Comparison of ENCODE assay signal across 28 cellular contexts in the genomic region with DNA sequence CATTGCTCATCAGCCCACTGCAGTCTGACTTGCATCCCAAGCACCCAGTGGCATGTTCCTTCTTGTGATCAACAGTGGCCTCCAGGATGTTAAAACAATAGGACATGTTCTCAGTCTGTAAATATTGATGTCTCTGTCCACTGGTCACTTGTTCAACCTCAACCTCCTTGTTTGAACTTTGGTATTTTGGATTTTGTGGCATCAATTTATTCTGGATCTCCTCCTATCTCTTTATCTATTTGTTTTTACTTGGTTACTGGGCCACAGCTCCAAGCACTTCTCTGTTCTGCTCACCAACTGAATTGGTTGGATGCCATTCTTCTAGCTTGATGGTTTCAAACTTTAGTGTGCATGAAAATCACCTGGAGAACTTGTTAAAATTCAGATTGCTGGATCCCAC.
DNase-seq lines count a peak whose midpoint lies in the region; ATAC-seq, FAIRE-seq and TF ChIP-seq lines count a peak whose summit lies in the region.
"Had no signal": no experiment of that assay in that cellular context is flagged by ENCODE, and none has a peak within 500 bp of the region (broad histone marks: within the 10 kb centered on the region; RNA-seq: fewer than 3 reads in every experiment).

No MANE protein-coding gene starts in this region.

- H3K4me3 ChIP-seq in liver (ENCODE audit: low read depth in 1 of 3, low read length in 3 of 3) (no peak overlapping the region), HepG2 (replicated peaks in 1 of 3; ENCODE audit: insufficient read depth in 1 of 3, low read depth in 2 of 3, low read length in 3 of 3) (no peak overlapping the region), epithelial cell of esophagus (ENCODE audit: low read length) (no peak overlapping the region), neural progenitor cell (no peak overlapping the region), right cardiac atrium (ENCODE audit: low read length) (no peak overlapping the region)
- H3K4me3 ChIP-seq: A549; BLaER1 treated with 17β-estradiol and CSF1 and Interleukin-3, amounts not matched to agents 10 nM and 100 nM; GM12878 had no signal

- in situ Hi-C loops in HepG2 (cut with HindIII; ENCODE audit: extremely low pct_ligation_motif_present, low pct_unique_long_range_greater_than_20kb): no loop called here

- peaks cover 4% of the 10 kb centered on the region for H3K9me3 Mint-ChIP-seq in neural progenitor cell
- H3K9me3 Mint-ChIP-seq: CD8-positive, alpha-beta T cell had no signal

- H3K79me2 ChIP-seq in HepG2 (ENCODE audit: insufficient read depth, low read length) (no peaks in the 10 kb centered on the region), neural progenitor cell (ENCODE audit: low read depth) (no peaks in the 10 kb centered on the region)

- H3K27me3 ChIP-seq in liver (ENCODE audit: control insufficient read depth in 4 of 4, insufficient read depth in 4 of 4, low read length in 3 of 4): no peaks in the 10 kb centered on the region
- H3K27me3 ChIP-seq in HepG2 (ENCODE audit: control insufficient read depth in 1 of 2, insufficient read depth in 2 of 2, low read length in 2 of 2): no peaks in the 10 kb centered on the region
- no peaks in the 10 kb centered on the region for H3K27me3 ChIP-seq in neural progenitor cell
- no peaks in the 10 kb centered on the region for H3K27me3 ChIP-seq in right cardiac atrium (ENCODE audit: control insufficient read depth, insufficient read depth)
- H3K27me3 ChIP-seq: BLaER1 treated with 17β-estradiol and CSF1 and Interleukin-3, amounts not matched to agents 10 nM and 100 nM had no signal

- H3K36me3 Mint-ChIP-seq in neural progenitor cell: no peaks in the 10 kb centered on the region
- H3K36me3 Mint-ChIP-seq: CD8-positive, alpha-beta T cell had no signal

- H3K4me3 Mint-ChIP-seq in neural progenitor cell: no peak overlapping the region
- H3K4me3 Mint-ChIP-seq: B cell; CD4-positive, alpha-beta T cell; CD8-positive, alpha-beta T cell had no signal

- no peaks in the 10 kb centered on the region for H3K4me1 Mint-ChIP-seq in neural progenitor cell
- H3K4me1 Mint-ChIP-seq: B cell had no signal

- no peak overlapping the region for H3K9ac ChIP-seq in liver (ENCODE audit: low read depth in 1 of 2, low read length in 2 of 2)
- H3K9ac ChIP-seq in HepG2 (ENCODE audit: insufficient read depth, low read depth, low read length): no peak overlapping the region
- H3K9ac ChIP-seq in neural progenitor cell: no peak overlapping the region
- H3K9ac ChIP-seq: BLaER1 treated with 17β-estradiol and CSF1 and Interleukin-3, amounts not matched to agents 10 nM and 100 nM had no signal

- ATAC-seq in HepG2 (no peak), left lobe of liver (peak; percentile 95), right cardiac atrium (no peak)
- ATAC-seq: A549; CD8-positive, alpha-beta T cell; GM12878 had no signal

- intact Hi-C loops in HepG2 (cut with micrococcal nuclease; ENCODE audit: unreplicated experiment) (no loop called here), right cardiac atrium (cut with DNase I) (no loop called here)

- H3F3A ChIP-seq in neural progenitor cell (ENCODE audit: low read depth): no peaks in the 10 kb centered on the region

- POLR2A ChIA-PET in HepG2 (lab: Yijun Ruan, JAX): no interaction called here

- TF ChIP-seq CTCF in liver (IDR thresholded peaks at IDR 0.05; ENCODE audit: low read depth, low read length, missing input control): no peak
- TF ChIP-seq CTCF in HepG2 (CRISPR knock-in tag; IDR thresholded peaks at IDR 0.05): no peak
- no peak for TF ChIP-seq CTCF in epithelial cell of esophagus (IDR thresholded peaks at IDR 0.05; ENCODE audit: insufficient read depth, low read depth, low read length, missing control alignments)
- TF ChIP-seq CTCF in neural progenitor cell (IDR thresholded peaks at IDR 0.05): no peak

- peaks cover 4% of the 10 kb centered on the region for H3K27me3 Mint-ChIP-seq in neural progenitor cell (ENCODE audit: insufficient read depth, low read depth)
- H3K27me3 Mint-ChIP-seq: B cell; CD4-positive, alpha-beta T cell had no signal

- no TSS peak for BruUV-seq in HepG2 (replicated peaks; lab: Mats Ljungman, UMichigan)

- no peak for TF ChIP-seq EP300 in HepG2 (IDR thresholded peaks at IDR 0.05; ENCODE audit: low read depth in 2 of 2, low read length in 2 of 2)
- TF ChIP-seq EP300 in HepG2 (CRISPR knock-in tag; IDR thresholded peaks at IDR 0.05; ENCODE audit: borderline replicate concordance): no peak

- no peak overlapping the region for H3K27ac Mint-ChIP-seq in neural progenitor cell
- H3K27ac Mint-ChIP-seq: B cell; CD4-positive, alpha-beta T cell; CD8-positive, alpha-beta T cell had no signal

- FAIRE-seq in HepG2 (lab: Jason Lieb, UNC): no peak
- FAIRE-seq: A549, GM12878, GM12892, GM18507 had no signal

- TF ChIP-seq RAD21 in liver (IDR thresholded peaks at IDR 0.05) (peak; percentile 25 to 56), HepG2 (CRISPR knock-in tag; IDR thresholded peaks at IDR 0.05) (no peak)

- DNase-seq in HepG2 (ENCODE audit: low spot score) (no peak), epithelial cell of esophagus (ENCODE audit: low read depth) (peak; percentile 4), left lobe of liver (ENCODE audit: low spot score) (peak; percentile 44), neural progenitor cell (ENCODE audit: low spot score) (no peak), NCI-H1694 treated with DMSO at 0.1 percent for 48 hours (lab: John Stamatoyannopoulos, UW) (no peak), right cardiac atrium (no peak)
- no peak for DNase-seq in activated CD4-positive, CD25-positive, alpha-beta regulatory T cell treated with anti-CD3 and anti-CD28 coated beads, Interleukin-2, amount 50 U/mL, for 72 hours
- DNase-seq: AML-193; Caco-2; Calu3; CD4-positive, alpha-beta T cell; CD8-positive, alpha-beta T cell; DMS 273 treated with DMSO at 0.1 percent for 48 hours; DMS153; DMS53; DMS79; DND-41; EL; GDM1 had no signal

- peaks cover 0 to 14% (median 6%) of the 10 kb centered on the region in 4 donors for H3K4me1 ChIP-seq in liver (ENCODE audit: control insufficient read depth in 4 of 4, insufficient read depth in 4 of 4, low read length in 3 of 4)
- H3K4me1 ChIP-seq in HepG2 (ENCODE audit: insufficient read depth, low read length): no peaks in the 10 kb centered on the region
- H3K4me1 ChIP-seq in neural progenitor cell: no peaks in the 10 kb centered on the region
- no peaks in the 10 kb centered on the region for H3K4me1 ChIP-seq in right cardiac atrium (ENCODE audit: control insufficient read depth, insufficient read depth, low read length)
- H3K4me1 ChIP-seq: A549, Caco-2 had no signal

- H3K4me2 ChIP-seq in HepG2 (ENCODE audit: low read depth, low read length): no peak overlapping the region
- H3K4me2 ChIP-seq in neural progenitor cell: no peak overlapping the region
- H3K4me2 ChIP-seq: A549; BLaER1 treated with 17β-estradiol and CSF1 and Interleukin-3, amounts not matched to agents 10 nM and 100 nM had no signal

- H3K27ac ChIP-seq in liver (ENCODE audit: low read depth in 1 of 2, low read length in 2 of 2) (peak overlapping the region in 1 of 2 donors; percentile 25), HepG2 (ENCODE audit: extremely low read length, insufficient read depth, low read length) (no peak overlapping the region), neural progenitor cell (no peak overlapping the region), right cardiac atrium (ENCODE audit: low read length) (no peak overlapping the region)
- H3K27ac ChIP-seq: 22Rv1; A549; BLaER1 treated with 17β-estradiol and CSF1 and Interleukin-3, amounts not matched to agents 10 nM and 100 nM; C4-2B had no signal

- peaks cover 0 to 2% (median 0%) of the 10 kb centered on the region in 4 donors for H3K9me3 ChIP-seq in liver (ENCODE audit: control insufficient read depth in 4 of 4, low read length in 3 of 4)
- H3K9me3 ChIP-seq in HepG2 (ENCODE audit: low read length): no peaks in the 10 kb centered on the region
- H3K9me3 ChIP-seq in neural progenitor cell (ENCODE audit: low read depth): no peaks in the 10 kb centered on the region
- no peaks in the 10 kb centered on the region for H3K9me3 ChIP-seq in right cardiac atrium (ENCODE audit: control insufficient read depth, low read length)
- H3K9me3 ChIP-seq: A549, Caco-2 had no signal

- H4K20me1 ChIP-seq in HepG2 (ENCODE audit: insufficient read depth, low read length) (no peaks in the 10 kb centered on the region), neural progenitor cell (ENCODE audit: low read depth) (no peaks in the 10 kb centered on the region)
- H4K20me1 ChIP-seq: BLaER1 treated with 17β-estradiol and CSF1 and Interleukin-3, amounts not matched to agents 10 nM and 100 nM had no signal

- TF ChIP-seq POLR2A in HepG2 (IDR thresholded peaks at IDR 0.05; ENCODE audit: insufficient read depth in 1 of 2, low read depth in 2 of 2, low read length in 2 of 2): no peak

- H2AFZ ChIP-seq in HepG2 (ENCODE audit: low read length) (no peak overlapping the region), neural progenitor cell (replicated peaks) (peak overlapping the region; percentile 31)

- H3K36me3 ChIP-seq in liver (ENCODE audit: control insufficient read depth in 4 of 4, insufficient read depth in 3 of 4, low read depth in 1 of 4, low read length in 3 of 4): no peaks in the 10 kb centered on the region
- H3K36me3 ChIP-seq in HepG2 (replicated peaks in 1 of 2; ENCODE audit: control insufficient read depth in 1 of 2, insufficient read depth in 2 of 2, low read length in 2 of 2): no peaks in the 10 kb centered on the region
- no peaks in the 10 kb centered on the region for H3K36me3 ChIP-seq in neural progenitor cell
- H3K36me3 ChIP-seq: BLaER1 treated with 17β-estradiol and CSF1 and Interleukin-3, amounts not matched to agents 10 nM and 100 nM had no signal

- CTCF ChIA-PET in HepG2 (lab: Yijun Ruan, JAX; ENCODE audit: low intra/inter-chr PET ratio, low total read pairs): no interaction called here

TF ChIP-seq in HepG2, 621 proteins besides CTCF, POLR2A, EP300 and RAD21:
- no peak for TF ChIP-seq ZKSCAN8 (CRISPR knock-in tag; IDR thresholded peaks at IDR 0.05; ENCODE audit: borderline replicate concordance)

Comparison
In these comparisons a context has a peak if more than half of its experiments do, and no peak if none do; other contexts are left out.
1. DNase-seq: peak in epithelial cell of esophagus (single experiment) and left lobe of liver (single experiment); none in HepG2 (single experiment), neural progenitor cell (single experiment), activated CD4-positive, CD25-positive, alpha-beta regulatory T cell treated with anti-CD3 and anti-CD28 coated beads, Interleukin-2, amount 50 U/mL, for 72 hours (single experiment), NCI-H1694 treated with DMSO at 0.1 percent for 48 hours (single experiment) and right cardiac atrium (0 of 3).